In genomic region chr11:74388678-74389327, GRCh38 we compare ENCODE assay signal across 8 cellular contexts. TPM values are rescaled to one million over a fixed set of nuclear protein-coding genes. Genes with fewer than 3 reads are reported as not detected.
DNase-seq lines count a peak whose midpoint lies in the region; ATAC-seq and TF ChIP-seq lines count a peak whose summit lies in the region.

No MANE protein-coding gene starts in this region.

- DNase-seq in AG09319 (ENCODE audit: extremely low read depth, low read depth) (peak; percentile 22), GM20000 (ENCODE audit: low spot score) (peak; percentile 49), NCI-H345 (lab: John Stamatoyannopoulos, UW) (peak; percentile 66), dermis blood vessel endothelial cell (peak; percentile 77), medulla oblongata (ENCODE audit: extremely low spot score) (peak; percentile 89)
- DNase-seq in activated CD4-positive, alpha-beta T cell treated with anti-CD3 and anti-CD28 coated beads for 48 hours, result peak; percentile 78
- peak; percentile 27 for DNase-seq in stimulated activated CD8-positive, alpha-beta memory T cell treated with anti-CD3 and anti-CD28 coated beads, Interleukin-7, amount 100 ng/mL, for 24 hours (ENCODE audit: low read depth)

- TF ChIP-seq CTCF in AG09319 (IDR thresholded peaks at IDR 0.05; ENCODE audit: low read depth, low read length) (peak; percentile 77), GM20000 (IDR thresholded peaks at IDR 0.05; ENCODE audit: extremely low read depth, missing control alignments) (peak; percentile 60)

- no peak for ATAC-seq in HG02938 (IDR thresholded peaks at IDR 0.05; ENCODE audit: unreplicated experiment)

RNA-seq across cellular contexts. Expression of gene PGM2L1, which starts 9.4 kb away (rescaled TPM):
- total RNA-seq in dermis blood vessel endothelial cell, result 27.4 and 42.2 TPM in 2 replicates

Comparison
In these comparisons a context has a peak if more than half of its experiments do, and no peak if none do; other contexts are left out.
1. DNase-seq: peak in every context shown above with its lines; median percentile 89 in medulla oblongata; 78 in activated CD4-positive, alpha-beta T cell treated with anti-CD3 and anti-CD28 coated beads for 48 hours; 77 in dermis blood vessel endothelial cell; 66 in NCI-H345; 49 in GM20000; 27 in stimulated activated CD8-positive, alpha-beta memory T cell treated with anti-CD3 and anti-CD28 coated beads, Interleukin-7, amount 100 ng/mL, for 24 hours; 22 in AG09319.